8 cellular contexts compared by ENCODE assay signal in genomic region chr13:91398413-91399188, GRCh38. TPM values are rescaled to one million over a fixed set of nuclear protein-coding genes. Genes with fewer than 3 reads are reported as not detected.
DNase-seq lines count a peak whose midpoint lies in the region; TF ChIP-seq lines count a peak whose summit lies in the region.

Gene GPC5, plus strand, starts transcription at chr13:91398621.

- no peak for TF ChIP-seq CTCF in GM20000 (IDR thresholded peaks at IDR 0.05; ENCODE audit: extremely low read depth, missing control alignments)
- TF ChIP-seq CTCF in Peyer's patch (IDR thresholded peaks at IDR 0.05), result no peak
- no peak for TF ChIP-seq CTCF in foreskin fibroblast (IDR thresholded peaks at IDR 0.05; ENCODE audit: low read depth, low read length)

- H3K36me3 ChIP-seq in Peyer's patch (no peaks in the 10 kb centered on the region), neuron (ENCODE audit: insufficient read depth, low read length) (no peaks in the 10 kb centered on the region)

- DNase-seq in COLO829 (ENCODE audit: low spot score), result peak; percentile 63
- peak; percentile 93 for DNase-seq in GM20000 (ENCODE audit: low spot score)
- peak; percentile 80 for DNase-seq in HK-2 (ENCODE audit: unreplicated experiment)
- peak; percentile 71 to 90 (median 88) for DNase-seq in Peyer's patch
- peak; percentile 62 to 77 for DNase-seq in activated T-helper 1 cell treated with anti-CD3 and anti-CD28 coated beads, Interleukin-2, amount 50 U/mL, for 16 hours (ENCODE audit: low read depth in 1 of 2, low spot score in 1 of 2)
- peak; percentile 34 to 80 for DNase-seq in foreskin fibroblast
- DNase-seq in stromal cell of bone marrow (ENCODE audit: low read depth), result peak; percentile 9

- H3K27ac ChIP-seq in Peyer's patch, result peak within 1 kb of the TSS in 1 of 4 donors; percentile 22

- TF ChIP-seq POLR2A in Peyer's patch (IDR thresholded peaks at IDR 0.05), result no peak

- H3K4me3 ChIP-seq in Peyer's patch (peak within 1 kb of the TSS; percentile 31 to 60 (median 50)), foreskin fibroblast (ENCODE audit: low read depth in 1 of 2, low read length in 2 of 2) (peak within 1 kb of the TSS; percentile 45 to 52), neuron (ENCODE audit: low read length) (peak within 1 kb of the TSS; percentile 49)

- H2AFZ ChIP-seq in neuron (ENCODE audit: low read depth, low read length), result peak within 1 kb of the TSS; percentile 63

- H3K4me1 ChIP-seq in Peyer's patch, result peaks cover 0 to 17% (median 4%) of the 10 kb centered on the region in 4 donors
- no peaks in the 10 kb centered on the region for H3K4me1 ChIP-seq in neuron (ENCODE audit: insufficient read depth, low read length)

- H3K9me3 ChIP-seq in Peyer's patch, result no peaks in the 10 kb centered on the region
- no peaks in the 10 kb centered on the region for H3K9me3 ChIP-seq in neuron (ENCODE audit: low read length)

- peaks cover 0 to 9% of the 10 kb centered on the region in 2 donors for H3K27me3 ChIP-seq in Peyer's patch
- peaks cover 46% of the 10 kb centered on the region for H3K27me3 ChIP-seq in neuron (ENCODE audit: insufficient read depth, low read length)

RNA-seq across cellular contexts. Expression of gene GPC5, which starts in this region (rescaled TPM):
- 1 to 10 TPM in 1 of 4 donors, not detected in 3; 4.1 TPM for total RNA-seq in Peyer's patch

Comparison
In these comparisons a context has a peak if more than half of its experiments do, and no peak if none do; other contexts are left out.
1. DNase-seq: peak in every context shown above with its lines; median percentile 93 in GM20000; 88 in Peyer's patch; 80 in HK-2; 70 in activated T-helper 1 cell treated with anti-CD3 and anti-CD28 coated beads, Interleukin-2, amount 50 U/mL, for 16 hours; 63 in COLO829; 57 in foreskin fibroblast; 9 in stromal cell of bone marrow.